ENCODE assay signal across 1 cellular context in genomic region chrX:75648803-75649588, GRCh38.
TF ChIP-seq lines count a peak whose summit lies in the region.

No MANE protein-coding gene starts in this region.

TF ChIP-seq in HepG2, 621 proteins besides CTCF, POLR2A, EP300 and RAD21 (continued from another document and continues in another):
- TF ChIP-seq PRDM4 (CRISPR knock-in tag; IDR thresholded peaks at IDR 0.05; ENCODE audit: borderline replicate concordance) (no peak), ELF3 (CRISPR knock-in tag; IDR thresholded peaks at IDR 0.05) (peak; percentile 76), IRF2 (CRISPR knock-in tag; IDR thresholded peaks at IDR 0.05) (0 out of 2 replicates have a peak, but pooled peaks have one; percentile 19), NR2F1 (CRISPR knock-in tag; IDR thresholded peaks at IDR 0.05) (0 out of 4 replicates have a peak, but pooled peaks of 1 of the 2 experiments have one; percentile 31), SOX5 (CRISPR knock-in tag; IDR thresholded peaks at IDR 0.05; ENCODE audit: borderline replicate concordance) (peak; percentile 79), SRY (CRISPR knock-in tag; IDR thresholded peaks at IDR 0.05) (0 out of 2 replicates have a peak, but pooled peaks have one; percentile 11), KDM6A (CRISPR knock-in tag; IDR thresholded peaks at IDR 0.05; ENCODE audit: low read depth) (peak; percentile 32; the same call in 1 of the 2 replicates), KAT7 (CRISPR knock-in tag; IDR thresholded peaks at IDR 0.05; ENCODE audit: borderline replicate concordance) (no peak), ZNF441 (CRISPR knock-in tag; IDR thresholded peaks at IDR 0.05; ENCODE audit: borderline replicate concordance) (0 out of 2 replicates have a peak, but pooled peaks have one; percentile 35), HNF1A (IDR thresholded peaks at IDR 0.05; ENCODE audit: low read depth) (peak; percentile 72), HNF1A (CRISPR knock-in tag; IDR thresholded peaks at IDR 0.05; ENCODE audit: borderline replicate concordance) (peak; percentile 80; the same call in 1 of the 2 replicates), NCOA2 (CRISPR knock-in tag; IDR thresholded peaks at IDR 0.05) (peak; percentile 64), HNF4A (CRISPR knock-in tag; IDR thresholded peaks at IDR 0.05) (0 out of 2 replicates have a peak, but pooled peaks have one; percentile 9), RXRB (CRISPR knock-in tag; IDR thresholded peaks at IDR 0.05; ENCODE audit: borderline replicate concordance) (peak; percentile 78), NONO (IDR thresholded peaks at IDR 0.05) (no peak), NONO (CRISPR knock-in tag; conservative IDR thresholded peaks at IDR 0.05) (peak; percentile 64), ZNF350 (CRISPR knock-in tag; IDR thresholded peaks at IDR 0.05; ENCODE audit: borderline replicate concordance, low read depth) (0 out of 2 replicates have a peak, but pooled peaks have one; percentile 25), ZNF564 (CRISPR knock-in tag; IDR thresholded peaks at IDR 0.05) (0 out of 2 replicates have a peak, but pooled peaks have one; percentile 28), ZSCAN31 (CRISPR knock-in tag; IDR thresholded peaks at IDR 0.05; ENCODE audit: low read depth) (0 out of 2 replicates have a peak, but pooled peaks have one; percentile 48), CEBPB (IDR thresholded peaks at IDR 0.05; ENCODE audit: borderline replicate concordance, low read depth, low read length) (peak; percentile 32; the same call in 1 of the 2 replicates), NR2F6 (IDR thresholded peaks at IDR 0.05) (peak; percentile 41), NR2F6 (CRISPR knock-in tag; IDR thresholded peaks at IDR 0.05) (peak; percentile 77), ZBTB20 (CRISPR knock-in tag; IDR thresholded peaks at IDR 0.05; ENCODE audit: borderline replicate concordance, low read depth) (peak; percentile 94; the same call in 1 of the 2 replicates), MAFF (IDR thresholded peaks at IDR 0.05; ENCODE audit: low read depth, low read length) (no peak), MLX (CRISPR knock-in tag; IDR thresholded peaks at IDR 0.05) (peak; percentile 90), RNF2 (conservative IDR thresholded peaks at IDR 0.05; ENCODE audit: low read depth) (no peak), HOMEZ (CRISPR knock-in tag; IDR thresholded peaks at IDR 0.05; ENCODE audit: low read depth) (peak; percentile 57; the same call in 1 of the 2 replicates)
- TF ChIP-seq, protein P1, sequence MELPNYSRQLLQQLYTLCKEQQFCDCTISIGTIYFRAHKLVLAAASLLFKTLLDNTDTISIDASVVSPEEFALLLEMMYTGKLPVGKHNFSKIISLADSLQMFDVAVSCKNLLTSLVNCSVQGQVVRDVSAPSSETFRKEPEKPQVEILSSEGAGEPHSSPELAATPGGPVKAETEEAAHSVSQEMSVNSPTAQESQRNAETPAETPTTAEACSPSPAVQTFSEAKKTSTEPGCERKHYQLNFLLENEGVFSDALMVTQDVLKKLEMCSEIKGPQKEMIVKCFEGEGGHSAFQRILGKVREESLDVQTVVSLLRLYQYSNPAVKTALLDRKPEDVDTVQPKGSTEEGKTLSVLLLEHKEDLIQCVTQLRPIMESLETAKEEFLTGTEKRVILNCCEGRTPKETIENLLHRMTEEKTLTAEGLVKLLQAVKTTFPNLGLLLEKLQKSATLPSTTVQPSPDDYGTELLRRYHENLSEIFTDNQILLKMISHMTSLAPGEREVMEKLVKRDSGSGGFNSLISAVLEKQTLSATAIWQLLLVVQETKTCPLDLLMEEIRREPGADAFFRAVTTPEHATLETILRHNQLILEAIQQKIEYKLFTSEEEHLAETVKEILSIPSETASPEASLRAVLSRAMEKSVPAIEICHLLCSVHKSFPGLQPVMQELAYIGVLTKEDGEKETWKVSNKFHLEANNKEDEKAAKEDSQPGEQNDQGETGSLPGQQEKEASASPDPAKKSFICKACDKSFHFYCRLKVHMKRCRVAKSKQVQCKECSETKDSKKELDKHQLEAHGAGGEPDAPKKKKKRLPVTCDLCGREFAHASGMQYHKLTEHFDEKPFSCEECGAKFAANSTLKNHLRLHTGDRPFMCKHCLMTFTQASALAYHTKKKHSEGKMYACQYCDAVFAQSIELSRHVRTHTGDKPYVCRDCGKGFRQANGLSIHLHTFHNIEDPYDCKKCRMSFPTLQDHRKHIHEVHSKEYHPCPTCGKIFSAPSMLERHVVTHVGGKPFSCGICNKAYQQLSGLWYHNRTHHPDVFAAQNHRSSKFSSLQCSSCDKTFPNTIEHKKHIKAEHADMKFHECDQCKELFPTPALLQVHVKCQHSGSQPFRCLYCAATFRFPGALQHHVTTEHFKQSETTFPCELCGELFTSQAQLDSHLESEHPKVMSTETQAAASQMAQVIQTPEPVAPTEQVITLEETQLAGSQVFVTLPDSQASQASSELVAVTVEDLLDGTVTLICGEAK (IDR thresholded peaks at IDR 0.05): no peak
- TF ChIP-seq, protein P1 (CRISPR knock-in tag; IDR thresholded peaks at IDR 0.05): peak; percentile 17; the same call in 1 of the 2 replicates
- TF ChIP-seq, protein P2, sequence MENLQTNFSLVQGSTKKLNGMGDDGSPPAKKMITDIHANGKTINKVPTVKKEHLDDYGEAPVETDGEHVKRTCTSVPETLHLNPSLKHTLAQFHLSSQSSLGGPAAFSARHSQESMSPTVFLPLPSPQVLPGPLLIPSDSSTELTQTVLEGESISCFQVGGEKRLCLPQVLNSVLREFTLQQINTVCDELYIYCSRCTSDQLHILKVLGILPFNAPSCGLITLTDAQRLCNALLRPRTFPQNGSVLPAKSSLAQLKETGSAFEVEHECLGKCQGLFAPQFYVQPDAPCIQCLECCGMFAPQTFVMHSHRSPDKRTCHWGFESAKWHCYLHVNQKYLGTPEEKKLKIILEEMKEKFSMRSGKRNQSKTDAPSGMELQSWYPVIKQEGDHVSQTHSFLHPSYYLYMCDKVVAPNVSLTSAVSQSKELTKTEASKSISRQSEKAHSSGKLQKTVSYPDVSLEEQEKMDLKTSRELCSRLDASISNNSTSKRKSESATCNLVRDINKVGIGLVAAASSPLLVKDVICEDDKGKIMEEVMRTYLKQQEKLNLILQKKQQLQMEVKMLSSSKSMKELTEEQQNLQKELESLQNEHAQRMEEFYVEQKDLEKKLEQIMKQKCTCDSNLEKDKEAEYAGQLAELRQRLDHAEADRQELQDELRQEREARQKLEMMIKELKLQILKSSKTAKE (CRISPR knock-in tag; IDR thresholded peaks at IDR 0.05; ENCODE audit: borderline replicate concordance): peak; percentile 72; the same call in 1 of the 2 replicates
- TF ChIP-seq, protein P3, sequence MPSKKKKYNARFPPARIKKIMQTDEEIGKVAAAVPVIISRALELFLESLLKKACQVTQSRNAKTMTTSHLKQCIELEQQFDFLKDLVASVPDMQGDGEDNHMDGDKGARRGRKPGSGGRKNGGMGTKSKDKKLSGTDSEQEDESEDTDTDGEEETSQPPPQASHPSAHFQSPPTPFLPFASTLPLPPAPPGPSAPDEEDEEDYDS (CRISPR knock-in tag; IDR thresholded peaks at IDR 0.05): peak; percentile 62
- TF ChIP-seq, protein P4, sequence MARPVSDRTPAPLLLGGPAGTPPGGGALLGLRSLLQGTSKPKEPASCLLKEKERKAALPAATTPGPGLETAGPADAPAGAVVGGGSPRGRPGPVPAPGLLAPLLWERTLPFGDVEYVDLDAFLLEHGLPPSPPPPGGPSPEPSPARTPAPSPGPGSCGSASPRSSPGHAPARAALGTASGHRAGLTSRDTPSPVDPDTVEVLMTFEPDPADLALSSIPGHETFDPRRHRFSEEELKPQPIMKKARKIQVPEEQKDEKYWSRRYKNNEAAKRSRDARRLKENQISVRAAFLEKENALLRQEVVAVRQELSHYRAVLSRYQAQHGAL (CRISPR knock-in tag; IDR thresholded peaks at IDR 0.05; ENCODE audit: not compliant biosample characterization): no peak
